ENCODE assay signal across 23 cellular contexts in genomic region chr1:58248067-58248466, GRCh38.
"Had no signal": no experiment of that assay in that cellular context is flagged by ENCODE, and none has a peak within 500 bp of the region (broad histone marks: within the 10 kb centered on the region; RNA-seq: fewer than 3 reads in every experiment).

No MANE protein-coding gene starts in this region.

- DNase-seq: activated CD4-positive, alpha-beta memory T cell treated with anti-CD3 and anti-CD28 coated beads, Interleukin-2, amount 10 ng/mL, durations not matched to agents 7 days and 5 days; activated CD4-positive, alpha-beta T cell treated with anti-CD3 and anti-CD28 coated beads, Interleukin-2, amount 10 ng/mL, durations not matched to agents 24 days and 14 days; activated CD8-positive, alpha-beta memory T cell treated with anti-CD3 and anti-CD28 coated beads, Interleukin-2, amount 10 ng/mL, durations not matched to agents 7 days and 5 days; activated gamma-delta T cell treated with Interleukin-2 at 50 U/mL for 16 hours; activated T-cell treated with anti-CD3 and anti-CD28 coated beads for 4 hours; body of pancreas; dermis blood vessel endothelial cell; effector memory CD4-positive, alpha-beta T cell; esophagus squamous epithelium; gastrocnemius medialis; hippocampal formation; lower lobe of right lung; mesendoderm; mucosa of descending colon; right lobe of liver; stimulated activated CD4-positive, alpha-beta T cell treated with anti-CD3 and anti-CD28 coated beads, Interleukin-1b, Interleukin-23, amount 100 ng/mL, for 48 hours; stimulated activated naive CD8-positive, alpha-beta T cell treated with anti-CD3 and anti-CD28 coated beads, Interleukin-15, amount 100 ng/mL, for 72 hours; tibial artery had no signal

- H3K9ac ChIP-seq: parathyroid adenoma had no signal

- H3K36me3 ChIP-seq: esophagus squamous epithelium, gastrocnemius medialis, lower lobe of right lung, right lobe of liver, tibial artery had no signal

- H3K27ac Mint-ChIP-seq: activated CD4-positive, alpha-beta memory T cell treated with anti-CD3 and anti-CD28 coated beads, Interleukin-2, amount 10 ng/mL, durations not matched to agents 7 days and 5 days; activated CD4-positive, alpha-beta T cell treated with anti-CD3 and anti-CD28 coated beads, Interleukin-2, amount 10 ng/mL, durations not matched to agents 24 days and 14 days; activated CD8-positive, alpha-beta memory T cell treated with anti-CD3 and anti-CD28 coated beads, Interleukin-2, amount 10 ng/mL, durations not matched to agents 7 days and 5 days; activated naive CD4-positive, alpha-beta T cell treated with anti-CD3 and anti-CD28 coated beads, Interleukin-2, amount 50 U/mL, for 24 hours; stimulated activated effector memory CD8-positive, alpha-beta T cell treated with anti-CD3 and anti-CD28 coated beads, Interleukin-12 subunit alpha, Interleukin-12 subunit beta, amount 100 ng/mL, for 72 hours; stimulated activated naive CD8-positive, alpha-beta T cell treated with anti-CD3 and anti-CD28 coated beads, Interleukin-15, amount 100 ng/mL, for 72 hours had no signal

- ATAC-seq: activated CD4-positive, CD25-positive, alpha-beta regulatory T cell treated with anti-CD3 and anti-CD28 coated beads, Interleukin-2, amount 50 U/mL, for 24 hours; activated CD8-positive, alpha-beta memory T cell treated with anti-CD3 and anti-CD28 coated beads, Interleukin-2, amount 10 ng/mL, durations not matched to agents 7 days and 5 days; body of pancreas; gastrocnemius medialis; lower lobe of right lung; mucosa of descending colon; right lobe of liver; stimulated activated effector memory CD8-positive, alpha-beta T cell treated with anti-CD3 and anti-CD28 coated beads, Interleukin-12 subunit alpha, Interleukin-12 subunit beta, amount 100 ng/mL, for 72 hours; stimulated activated naive CD8-positive, alpha-beta T cell treated with anti-CD3 and anti-CD28 coated beads, Interleukin-15, amount 100 ng/mL, for 72 hours had no signal

- H3K4me1 ChIP-seq: parathyroid adenoma had no signal

- H3K27ac ChIP-seq: body of pancreas, esophagus squamous epithelium, gastrocnemius medialis, lower lobe of right lung, parathyroid adenoma, right lobe of liver, skin epidermis, tibial artery had no signal

- H3K9me3 ChIP-seq: body of pancreas, esophagus squamous epithelium, gastrocnemius medialis, lower lobe of right lung, mucosa of descending colon, right lobe of liver, tibial artery had no signal

- H3K4me3 ChIP-seq: body of pancreas, esophagus squamous epithelium, gastrocnemius medialis, lower lobe of right lung, mucosa of descending colon, right lobe of liver, skin epidermis, tibial artery had no signal

- H3K36me3 Mint-ChIP-seq: activated CD8-positive, alpha-beta memory T cell treated with anti-CD3 and anti-CD28 coated beads, Interleukin-2, amount 10 ng/mL, durations not matched to agents 7 days and 5 days; activated naive CD4-positive, alpha-beta T cell treated with anti-CD3 and anti-CD28 coated beads, Interleukin-2, amount 50 U/mL, for 24 hours; stimulated activated effector memory CD8-positive, alpha-beta T cell treated with anti-CD3 and anti-CD28 coated beads, Interleukin-12 subunit alpha, Interleukin-12 subunit beta, amount 100 ng/mL, for 72 hours had no signal

- H3K4me3 Mint-ChIP-seq: activated CD4-positive, alpha-beta memory T cell treated with anti-CD3 and anti-CD28 coated beads, Interleukin-2, amount 10 ng/mL, durations not matched to agents 7 days and 5 days; activated CD4-positive, alpha-beta T cell treated with anti-CD3 and anti-CD28 coated beads, Interleukin-2, amount 10 ng/mL, durations not matched to agents 24 days and 14 days; activated CD8-positive, alpha-beta memory T cell treated with anti-CD3 and anti-CD28 coated beads, Interleukin-2, amount 10 ng/mL, durations not matched to agents 7 days and 5 days; activated naive CD4-positive, alpha-beta T cell treated with anti-CD3 and anti-CD28 coated beads, Interleukin-2, amount 50 U/mL, for 24 hours had no signal

- H3K9me3 Mint-ChIP-seq: activated CD4-positive, alpha-beta memory T cell treated with anti-CD3 and anti-CD28 coated beads, Interleukin-2, amount 10 ng/mL, durations not matched to agents 7 days and 5 days; activated CD4-positive, alpha-beta T cell treated with anti-CD3 and anti-CD28 coated beads, Interleukin-2, amount 10 ng/mL, durations not matched to agents 24 days and 14 days; activated naive CD4-positive, alpha-beta T cell treated with anti-CD3 and anti-CD28 coated beads, Interleukin-2, amount 50 U/mL, for 24 hours; stimulated activated effector memory CD8-positive, alpha-beta T cell treated with anti-CD3 and anti-CD28 coated beads, Interleukin-12 subunit alpha, Interleukin-12 subunit beta, amount 100 ng/mL, for 72 hours; stimulated activated naive CD8-positive, alpha-beta T cell treated with anti-CD3 and anti-CD28 coated beads, Interleukin-15, amount 100 ng/mL, for 72 hours had no signal

- H3K4me1 Mint-ChIP-seq: activated CD4-positive, alpha-beta T cell treated with anti-CD3 and anti-CD28 coated beads, Interleukin-2, amount 10 ng/mL, durations not matched to agents 24 days and 14 days had no signal
